ENCODE assay signal across 18 cellular contexts in the genomic region with DNA sequence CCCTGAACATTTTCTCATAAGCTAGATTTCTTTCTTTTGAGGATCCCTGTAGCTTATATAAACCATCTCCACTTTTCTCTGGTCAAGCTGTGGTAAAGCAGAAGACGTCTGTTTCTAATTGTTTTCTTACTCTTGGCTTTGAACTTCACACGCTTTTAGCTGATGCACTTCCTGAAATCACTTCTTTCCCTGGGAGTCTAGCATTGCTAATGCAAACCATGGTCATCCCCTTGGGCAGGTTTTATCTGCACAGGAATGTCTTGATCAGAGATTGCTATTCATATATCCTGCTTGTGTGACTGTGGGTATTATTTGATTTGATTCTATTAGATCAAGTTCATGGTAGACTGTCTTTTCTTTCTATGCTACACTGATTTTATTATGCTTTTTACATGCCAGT.
"Had no signal": no experiment of that assay in that cellular context is flagged by ENCODE, and none has a peak within 500 bp of the region (broad histone marks: within the 10 kb centered on the region; RNA-seq: fewer than 3 reads in every experiment).

No MANE protein-coding gene starts in this region.

- H3K4me1 Mint-ChIP-seq: activated CD4-positive, alpha-beta T cell treated with anti-CD3 and anti-CD28 coated beads, Interleukin-2, amount 10 ng/mL, durations not matched to agents 7 days and 5 days; activated naive CD8-positive, alpha-beta T cell treated with anti-CD3 and anti-CD28 coated beads, Interleukin-2, amount 10 ng/mL, durations not matched to agents 7 days and 5 days; natural killer cell; T-helper 17 cell had no signal

- H3K36me3 ChIP-seq: neutrophil, tibial nerve, uterus had no signal

- H3K27me3 Mint-ChIP-seq: activated CD4-positive, alpha-beta T cell treated with anti-CD3 and anti-CD28 coated beads, Interleukin-2, amount 10 ng/mL, durations not matched to agents 7 days and 5 days had no signal

- ATAC-seq: natural killer cell; stimulated activated naive B cell treated with anti-CD40 and anti-IgM and Interleukin-4, amounts not matched to agents 10 μg/mL and 1 μg/mL and 100 μg/mL, for 72 hours; T-helper 17 cell had no signal

- H3K9me3 Mint-ChIP-seq: activated CD4-positive, alpha-beta T cell treated with anti-CD3 and anti-CD28 coated beads, Interleukin-2, amount 10 ng/mL, durations not matched to agents 7 days and 5 days; activated naive CD8-positive, alpha-beta T cell treated with anti-CD3 and anti-CD28 coated beads, Interleukin-2, amount 10 ng/mL, durations not matched to agents 7 days and 5 days; stimulated activated naive B cell treated with anti-CD40 and anti-IgM and Interleukin-4, amounts not matched to agents 10 μg/mL and 1 μg/mL and 100 μg/mL, for 72 hours had no signal

- DNase-seq: activated CD4-positive, alpha-beta T cell treated with anti-CD3 and anti-CD28 coated beads, Interleukin-2, amount 10 ng/mL, durations not matched to agents 7 days and 5 days; activated CD8-positive, alpha-beta memory T cell treated with anti-CD3 and anti-CD28 coated beads, Interleukin-2, amount 50 U/mL, for 48 hours; activated gamma-delta T cell treated with Interleukin-2 at 50 U/mL for 16 hours; activated naive CD8-positive, alpha-beta T cell treated with anti-CD3 and anti-CD28 coated beads, Interleukin-2, amount 10 ng/mL, durations not matched to agents 7 days and 5 days; anterior cingulate cortex; hippocampal formation; mesenchymal stem cell; natural killer cell; stimulated activated CD4-positive, alpha-beta T cell treated with anti-CD3 and anti-CD28 coated beads, Interleukin-15, amount 100 ng/mL, for 24 hours; stimulated activated CD4-positive, alpha-beta T cell treated with anti-CD3 and anti-CD28 coated beads, Interleukin-4, amount 100 ng/mL, for 1 hour; stimulated activated naive B cell treated with anti-CD40 and anti-IgM and Interleukin-4, amounts not matched to agents 10 μg/mL and 1 μg/mL and 100 μg/mL, for 72 hours; substantia nigra; T-helper 17 cell; uterus had no signal

- H3K4me3 Mint-ChIP-seq: activated CD4-positive, alpha-beta T cell treated with anti-CD3 and anti-CD28 coated beads, Interleukin-2, amount 10 ng/mL, durations not matched to agents 7 days and 5 days; activated naive CD8-positive, alpha-beta T cell treated with anti-CD3 and anti-CD28 coated beads, Interleukin-2, amount 10 ng/mL, durations not matched to agents 7 days and 5 days; natural killer cell; stimulated activated naive B cell treated with anti-CD40 and anti-IgM and Interleukin-4, amounts not matched to agents 10 μg/mL and 1 μg/mL and 100 μg/mL, for 72 hours; T-helper 17 cell; WTC11 had no signal

- H3K36me3 Mint-ChIP-seq: activated naive CD8-positive, alpha-beta T cell treated with anti-CD3 and anti-CD28 coated beads, Interleukin-2, amount 10 ng/mL, durations not matched to agents 7 days and 5 days; natural killer cell; stimulated activated naive B cell treated with anti-CD40 and anti-IgM and Interleukin-4, amounts not matched to agents 10 μg/mL and 1 μg/mL and 100 μg/mL, for 72 hours; WTC11 had no signal

- H3K27me3 ChIP-seq: neutrophil, tibial nerve, uterus had no signal

- H3K4me1 ChIP-seq: uterus had no signal

- H3K27ac ChIP-seq: epithelial cell of prostate, neutrophil, uterus had no signal

- H3K27ac Mint-ChIP-seq: activated CD4-positive, alpha-beta T cell treated with anti-CD3 and anti-CD28 coated beads, Interleukin-2, amount 10 ng/mL, durations not matched to agents 7 days and 5 days; activated naive CD8-positive, alpha-beta T cell treated with anti-CD3 and anti-CD28 coated beads, Interleukin-2, amount 10 ng/mL, durations not matched to agents 7 days and 5 days; natural killer cell; stimulated activated naive B cell treated with anti-CD40 and anti-IgM and Interleukin-4, amounts not matched to agents 10 μg/mL and 1 μg/mL and 100 μg/mL, for 72 hours; T-helper 17 cell had no signal

- H3K4me3 ChIP-seq: tibial nerve, uterus had no signal

- H3K9me3 ChIP-seq: neutrophil, tibial nerve, uterus had no signal
